In the genomic region with DNA sequence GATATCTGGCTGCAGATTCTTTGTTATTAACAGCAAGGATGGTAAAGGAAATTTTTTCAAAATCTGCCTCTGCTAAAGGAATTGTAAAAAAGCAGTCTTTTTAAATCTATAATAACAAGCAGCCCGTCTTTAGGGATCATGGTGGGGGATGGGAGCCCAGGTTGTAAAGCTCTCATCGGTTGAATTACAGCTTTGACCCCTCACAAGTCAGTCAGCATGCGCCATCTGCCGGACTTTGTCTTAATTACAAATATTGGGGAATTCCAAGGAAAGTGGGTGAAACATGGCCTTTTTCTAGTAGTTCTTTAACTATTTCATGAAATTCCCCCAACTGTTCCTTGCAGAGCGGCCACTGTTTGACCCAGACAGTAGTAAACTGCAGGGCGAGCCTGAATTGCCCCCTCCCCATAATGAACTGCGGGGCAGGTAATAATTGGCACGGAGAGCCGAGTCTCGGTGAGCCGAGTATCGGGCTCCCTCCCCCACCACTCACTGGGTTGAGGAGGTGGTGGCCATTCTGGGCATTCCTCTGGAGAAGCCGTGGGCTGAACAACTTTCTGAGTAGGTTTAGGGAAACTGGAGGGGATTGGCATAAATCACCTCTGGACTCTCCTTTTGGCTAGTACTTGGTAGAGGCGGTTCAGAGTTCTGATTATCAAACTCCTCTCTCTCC, we compare ENCODE assay signal across 13 cellular contexts. TPM values are rescaled to one million over a fixed set of nuclear protein-coding genes. Genes with fewer than 3 reads are reported as not detected.
DNase-seq lines count a peak whose midpoint lies in the region; TF ChIP-seq lines count a peak whose summit lies in the region.
"Had no signal": no experiment of that assay in that cellular context is flagged by ENCODE, and none has a peak within 500 bp of the region (broad histone marks: within the 10 kb centered on the region; RNA-seq: fewer than 3 reads in every experiment).

No MANE protein-coding gene starts in this region.

- no peak overlapping the region for H3K27ac ChIP-seq in neural cell (ENCODE audit: low read length)
- H3K27ac ChIP-seq: heart left ventricle, upper lobe of left lung had no signal

- H3K36me3 ChIP-seq in neural cell (ENCODE audit: insufficient read depth, low read length) (no peaks in the 10 kb centered on the region), BE2C (no peaks in the 10 kb centered on the region)

- no peaks in the 10 kb centered on the region for H3K4me1 ChIP-seq in BE2C
- H3K4me1 ChIP-seq: heart left ventricle, upper lobe of left lung had no signal

- no peak overlapping the region for H3K4me2 ChIP-seq in neural cell (ENCODE audit: low read length)

- in situ Hi-C loops in SK-MEL-5 (cut with HindIII; ENCODE audit: low pct_unique_long_range_greater_than_20kb, low sequenced_read_pairs) = no loop called here

- H3K79me2 ChIP-seq in neural cell (replicated peaks; ENCODE audit: insufficient read depth, low read length) = no peaks in the 10 kb centered on the region

- peaks cover 5% of the 10 kb centered on the region for H3K9me3 ChIP-seq in neural cell (ENCODE audit: low read length)
- no peaks in the 10 kb centered on the region for H3K9me3 ChIP-seq in BE2C

- no peaks in the 10 kb centered on the region for H3K27me3 ChIP-seq in neural cell (ENCODE audit: insufficient read depth, low read depth, low read length)
- H3K27me3 ChIP-seq in BE2C = no peaks in the 10 kb centered on the region
- H3K27me3 ChIP-seq: heart left ventricle, upper lobe of left lung had no signal

- H3K9ac ChIP-seq in neural cell (ENCODE audit: low read length) = no peak overlapping the region

- no peaks in the 10 kb centered on the region for H3K9me2 ChIP-seq in neural cell (ENCODE audit: insufficient read depth, low read length)

- no peaks in the 10 kb centered on the region for H3F3A ChIP-seq in neural cell (ENCODE audit: insufficient read depth, low read length, poor library complexity, severe bottlenecking)

- no peak overlapping the region for H2AFZ ChIP-seq in neural cell (ENCODE audit: low read depth, low read length)

- no peaks in the 10 kb centered on the region for H4K20me1 ChIP-seq in neural cell (ENCODE audit: insufficient read depth)

- H3K4me3 ChIP-seq in neural cell (ENCODE audit: low read length) (no peak overlapping the region), BE2C (ENCODE audit: low read depth, low read length) (no peak overlapping the region)
- H3K4me3 ChIP-seq: heart left ventricle, upper lobe of left lung had no signal

- DNase-seq in ELF-1 (ENCODE audit: low read depth, low spot score) = peak; percentile 24
- DNase-seq in NCI-H1105 (lab: John Stamatoyannopoulos, UW) = peak; percentile 64
- DNase-seq in SK-MEL-5 (ENCODE audit: low read depth, low spot score) = peak; percentile 63
- DNase-seq in activated naive CD4-positive, alpha-beta T cell (lab: John Stamatoyannopoulos, UW) = no peak
- DNase-seq in BE2C = no peak
- DNase-seq in stimulated activated CD4-positive, alpha-beta T cell treated with anti-CD3 and anti-CD28 coated beads, Interleukin-1b, Interleukin-23, amount 100 ng/mL, for 48 hours = no peak
- DNase-seq: activated CD8-positive, alpha-beta memory T cell treated with anti-CD3 and anti-CD28 coated beads, Interleukin-2, amount 10 ng/mL, durations not matched to agents 7 days and 5 days; activated naive CD8-positive, alpha-beta T cell treated with anti-CD3 and anti-CD28 coated beads, Interleukin-2, amount 50 U/mL, for 24 hours; effector CD4-positive, alpha-beta T cell; heart left ventricle; right cardiac atrium; upper lobe of left lung had no signal

- TF ChIP-seq RAD21 in neural cell (conservative IDR thresholded peaks at IDR 0.05) = no peak

- TF ChIP-seq CTCF in neural cell (IDR thresholded peaks at IDR 0.05; ENCODE audit: poor library complexity, severe bottlenecking) = peak; percentile 12
- TF ChIP-seq CTCF in BE2C (IDR thresholded peaks at IDR 0.05; ENCODE audit: low read depth, low read length) = no peak

- no peak for TF ChIP-seq EP300 in neural cell (conservative IDR thresholded peaks at IDR 0.05; ENCODE audit: poor library complexity, severe bottlenecking)

TF ChIP-seq in neural cell, 6 proteins besides CTCF, POLR2A, EP300 and RAD21:
- TF ChIP-seq MXI1 (conservative IDR thresholded peaks at IDR 0.05; ENCODE audit: poor library complexity, severe bottlenecking) = no peak
- no peak for TF ChIP-seq TAF1 (IDR thresholded peaks at IDR 0.05; ENCODE audit: low read depth)
- TF ChIP-seq, protein P1, sequence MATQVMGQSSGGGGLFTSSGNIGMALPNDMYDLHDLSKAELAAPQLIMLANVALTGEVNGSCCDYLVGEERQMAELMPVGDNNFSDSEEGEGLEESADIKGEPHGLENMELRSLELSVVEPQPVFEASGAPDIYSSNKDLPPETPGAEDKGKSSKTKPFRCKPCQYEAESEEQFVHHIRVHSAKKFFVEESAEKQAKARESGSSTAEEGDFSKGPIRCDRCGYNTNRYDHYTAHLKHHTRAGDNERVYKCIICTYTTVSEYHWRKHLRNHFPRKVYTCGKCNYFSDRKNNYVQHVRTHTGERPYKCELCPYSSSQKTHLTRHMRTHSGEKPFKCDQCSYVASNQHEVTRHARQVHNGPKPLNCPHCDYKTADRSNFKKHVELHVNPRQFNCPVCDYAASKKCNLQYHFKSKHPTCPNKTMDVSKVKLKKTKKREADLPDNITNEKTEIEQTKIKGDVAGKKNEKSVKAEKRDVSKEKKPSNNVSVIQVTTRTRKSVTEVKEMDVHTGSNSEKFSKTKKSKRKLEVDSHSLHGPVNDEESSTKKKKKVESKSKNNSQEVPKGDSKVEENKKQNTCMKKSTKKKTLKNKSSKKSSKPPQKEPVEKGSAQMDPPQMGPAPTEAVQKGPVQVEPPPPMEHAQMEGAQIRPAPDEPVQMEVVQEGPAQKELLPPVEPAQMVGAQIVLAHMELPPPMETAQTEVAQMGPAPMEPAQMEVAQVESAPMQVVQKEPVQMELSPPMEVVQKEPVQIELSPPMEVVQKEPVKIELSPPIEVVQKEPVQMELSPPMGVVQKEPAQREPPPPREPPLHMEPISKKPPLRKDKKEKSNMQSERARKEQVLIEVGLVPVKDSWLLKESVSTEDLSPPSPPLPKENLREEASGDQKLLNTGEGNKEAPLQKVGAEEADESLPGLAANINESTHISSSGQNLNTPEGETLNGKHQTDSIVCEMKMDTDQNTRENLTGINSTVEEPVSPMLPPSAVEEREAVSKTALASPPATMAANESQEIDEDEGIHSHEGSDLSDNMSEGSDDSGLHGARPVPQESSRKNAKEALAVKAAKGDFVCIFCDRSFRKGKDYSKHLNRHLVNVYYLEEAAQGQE (IDR thresholded peaks at IDR 0.05; ENCODE audit: borderline replicate concordance) = no peak
- TF ChIP-seq POLR2AphosphoS5 (IDR thresholded peaks at IDR 0.05) = no peak
- TF ChIP-seq SMC3 (conservative IDR thresholded peaks at IDR 0.05; ENCODE audit: poor library complexity) = no peak
- TF ChIP-seq EZH2 (IDR thresholded peaks at IDR 0.05; ENCODE audit: borderline replicate concordance, insufficient read depth, low read length, poor library complexity, severe bottlenecking) = no peak

RNA-seq across cellular contexts. Expression of a gene that starts 11.6 kb away (rescaled TPM):
- total RNA-seq in SK-MEL-5 (2014; rRNA removed; shearing (Covaris generic)) = 0.43 and 0.95 TPM in 2 replicates
- 1.2 TPM in 1 of 2 replicates, not detected in the other for polyA plus RNA-seq in SK-MEL-5 (2015; cell fraction: cytosol; rRNA removed)
- polyA plus RNA-seq in SK-MEL-5 (2015; cell fraction: nucleus; rRNA removed) = 4.4 and 9.2 TPM in 2 replicates
- 0.47 and 1.1 TPM in 2 replicates for polyA plus RNA-seq in neural cell
- 3.2 and 3.8 TPM in 2 replicates for polyA minus RNA-seq in neural cell
- polyA plus RNA-seq in BE2C (2012; ENCODE audit: insufficient read depth, insufficient read length, low read depth) = 2.0 TPM

RNA-seq across cellular contexts. Expression of a gene that starts 36.0 kb away (rescaled TPM):
- not detected in 2 replicates for total RNA-seq in SK-MEL-5 (2014; rRNA removed; shearing (Covaris generic))
- polyA plus RNA-seq in SK-MEL-5 (2015; cell fraction: cytosol; rRNA removed) = not detected in 2 replicates
- not detected in 2 replicates for polyA plus RNA-seq in SK-MEL-5 (2015; cell fraction: nucleus; rRNA removed)
- polyA plus RNA-seq in neural cell = 1.1 and 2.9 TPM in 2 replicates
- polyA minus RNA-seq in neural cell = 2.1 and 3.9 TPM in 2 replicates
- not detected for polyA plus RNA-seq in BE2C (2012; ENCODE audit: insufficient read depth, insufficient read length, low read depth)
- total RNA-seq: activated CD8-positive, alpha-beta memory T cell treated with anti-CD3 and anti-CD28 coated beads, Interleukin-2, amount 10 ng/mL, durations not matched to agents 7 days and 5 days had no signal

Comparison
In these comparisons a context has a peak if more than half of its experiments do, and no peak if none do; other contexts are left out.
1. DNase-seq: peak in ELF-1 (single experiment), NCI-H1105 (single experiment) and SK-MEL-5 (single experiment); none in activated naive CD4-positive, alpha-beta T cell (0 of 4), BE2C (single experiment) and stimulated activated CD4-positive, alpha-beta T cell treated with anti-CD3 and anti-CD28 coated beads, Interleukin-1b, Interleukin-23, amount 100 ng/mL, for 48 hours (single experiment).